ENCODE assay signal across 22 cellular contexts in genomic region chr6:34914358-34914757, GRCh38. TPM values are rescaled to one million over a fixed set of nuclear protein-coding genes. Genes with fewer than 3 reads are reported as not detected.
DNase-seq lines count a peak whose midpoint lies in the region; ATAC-seq, FAIRE-seq and TF ChIP-seq lines count a peak whose summit lies in the region.
"Had no signal": no experiment of that assay in that cellular context is flagged by ENCODE, and none has a peak within 500 bp of the region (broad histone marks: within the 10 kb centered on the region; RNA-seq: fewer than 3 reads in every experiment).

No MANE protein-coding gene starts in this region.

- H3K4me3 Mint-ChIP-seq in natural killer cell treated with Interleukin-12 subunit alpha and Interleukin-12 subunit beta and Interleukin-15 and Interleukin-18, amount 100 ng/mL, for 72 hours = no peak overlapping the region
- H3K4me3 Mint-ChIP-seq: B cell, CD14-positive monocyte had no signal

- H3K9me1 ChIP-seq in endothelial cell of umbilical vein (replicated peaks; ENCODE audit: control insufficient read depth, extremely low read depth, insufficient read depth, low read length) = no peaks in the 10 kb centered on the region

- no peak overlapping the region for H2AFZ ChIP-seq in endothelial cell of umbilical vein (ENCODE audit: low read depth, low read length)

- no peak overlapping the region for H3K4me3 ChIP-seq in left ventricle myocardium inferior
- no peak overlapping the region for H3K4me3 ChIP-seq in right cardiac atrium (ENCODE audit: low read length)
- no peak overlapping the region for H3K4me3 ChIP-seq in RWPE2 (ENCODE audit: severe bottlenecking)
- H3K4me3 ChIP-seq in endothelial cell of umbilical vein (replicated peaks in 1 of 3; ENCODE audit: insufficient read depth in 1 of 3, low read depth in 1 of 3, low read length in 3 of 3) = no peak overlapping the region
- H3K4me3 ChIP-seq in foreskin fibroblast (ENCODE audit: low read depth in 1 of 2, low read length in 2 of 2) = no peak overlapping the region
- H3K4me3 ChIP-seq: HAP-1 had no signal

- POLR2A ChIA-PET in endothelial cell of umbilical vein (lab: Charles Lee) = no interaction called here

- 94% methylated on average over 4 of the region's 4 CpGs for WGBS in right cardiac atrium

- TF ChIP-seq CTCF in left ventricle myocardium inferior (IDR thresholded peaks at IDR 0.05; ENCODE audit: borderline replicate concordance) = no peak
- TF ChIP-seq CTCF in RWPE2 (IDR thresholded peaks at IDR 0.05; ENCODE audit: poor library complexity, severe bottlenecking) = no peak
- TF ChIP-seq CTCF in endothelial cell of umbilical vein (IDR thresholded peaks at IDR 0.05; ENCODE audit: extremely low read depth in 1 of 2, insufficient read depth in 1 of 2, low read depth in 1 of 2, low read length in 2 of 2) = no peak
- no peak for TF ChIP-seq CTCF in foreskin fibroblast (IDR thresholded peaks at IDR 0.05; ENCODE audit: low read depth, low read length)

- H3K36me3 ChIP-seq in left ventricle myocardium inferior = no peaks in the 10 kb centered on the region
- H3K36me3 ChIP-seq in RWPE2 (ENCODE audit: low read depth) = no peaks in the 10 kb centered on the region
- no peaks in the 10 kb centered on the region for H3K36me3 ChIP-seq in endothelial cell of umbilical vein (ENCODE audit: control insufficient read depth in 2 of 2, extremely low read depth in 1 of 2, insufficient read depth in 2 of 2, low read length in 2 of 2)
- H3K36me3 ChIP-seq: HAP-1 had no signal

- dilution Hi-C loops in endothelial cell of umbilical vein (cut with MboI; ENCODE audit: extremely low pct_ligation_motif_present, low sequenced_read_pairs) = no loop called here

- no peak overlapping the region for H3K9ac ChIP-seq in endothelial cell of umbilical vein (replicated peaks; ENCODE audit: extremely low read depth, insufficient read depth, low read length)
- H3K9ac ChIP-seq: KMS-11 had no signal

- H3K9me3 ChIP-seq in left ventricle myocardium inferior (replicated peaks) (no peaks in the 10 kb centered on the region), right cardiac atrium (ENCODE audit: control insufficient read depth, low read length) (no peaks in the 10 kb centered on the region), RWPE2 (ENCODE audit: severe bottlenecking) (no peaks in the 10 kb centered on the region), endothelial cell of umbilical vein (replicated peaks; ENCODE audit: control insufficient read depth, insufficient read depth, low read length) (no peaks in the 10 kb centered on the region)
- H3K9me3 ChIP-seq: HAP-1 had no signal

- peak overlapping the region; percentile 22 for H3K4me2 ChIP-seq in endothelial cell of umbilical vein (ENCODE audit: insufficient read depth, low read length)
- H3K4me2 ChIP-seq: KMS-11 had no signal

- CTCF ChIA-PET in endothelial cell of umbilical vein (lab: Charles Lee) = interaction anchor here (1.2 to 1.7 kb wide), 2 partner anchors 22 to 326 kb away, joined by 3 to 4 read pairs; no protein-coding TSS in a partner anchor

- H3K36me3 Mint-ChIP-seq in natural killer cell treated with Interleukin-12 subunit alpha and Interleukin-12 subunit beta and Interleukin-15 and Interleukin-18, amount 100 ng/mL, for 72 hours = no peaks in the 10 kb centered on the region

- no peaks in the 10 kb centered on the region for H4K20me1 ChIP-seq in endothelial cell of umbilical vein (replicated peaks; ENCODE audit: control insufficient read depth, extremely low read depth, insufficient read depth, low read length)

- no peak overlapping the region for H3K27ac Mint-ChIP-seq in natural killer cell treated with Interleukin-12 subunit alpha and Interleukin-12 subunit beta and Interleukin-15 and Interleukin-18, amount 100 ng/mL, for 72 hours
- H3K27ac Mint-ChIP-seq: B cell had no signal

- TF ChIP-seq POLR2A in endothelial cell of umbilical vein (IDR thresholded peaks at IDR 0.05; ENCODE audit: low read depth, low read length) = no peak

- H3K27me3 Mint-ChIP-seq in natural killer cell treated with Interleukin-12 subunit alpha and Interleukin-12 subunit beta and Interleukin-15 and Interleukin-18, amount 100 ng/mL, for 72 hours = peaks cover 0 to 3% of the 10 kb centered on the region in 2 donors
- H3K27me3 Mint-ChIP-seq: B cell had no signal

- BruUV-seq in endothelial cell of umbilical vein (replicated peaks; lab: Mats Ljungman, UMichigan) = no TSS peak

- H3K27ac ChIP-seq in left ventricle myocardium inferior (replicated peaks) (peak overlapping the region; percentile 11), right cardiac atrium (ENCODE audit: low read length) (no peak overlapping the region), RWPE2 (ENCODE audit: poor library complexity, severe bottlenecking) (peak overlapping the region; percentile 8), endothelial cell of umbilical vein (ENCODE audit: insufficient read depth, low read depth, low read length) (peak overlapping the region; percentile 20)
- H3K27ac ChIP-seq: KMS-11 had no signal

- H3K9me3 Mint-ChIP-seq in natural killer cell treated with Interleukin-12 subunit alpha and Interleukin-12 subunit beta and Interleukin-15 and Interleukin-18, amount 100 ng/mL, for 72 hours = no peaks in the 10 kb centered on the region

- ATAC-seq in right cardiac atrium = no peak
- ATAC-seq in RWPE2 (ENCODE audit: low read depth) = no peak
- ATAC-seq in natural killer cell treated with Interleukin-12 subunit alpha and Interleukin-12 subunit beta and Interleukin-15 and Interleukin-18, amount 100 ng/mL, for 72 hours = no peak
- ATAC-seq in HG02610 (IDR thresholded peaks at IDR 0.05; ENCODE audit: unreplicated experiment) = no peak

- H3K4me1 ChIP-seq in left ventricle myocardium inferior (peaks cover 71% of the 10 kb centered on the region), right cardiac atrium (ENCODE audit: control insufficient read depth, insufficient read depth, low read length) (peaks cover 27% of the 10 kb centered on the region), RWPE2 (ENCODE audit: insufficient read depth, poor library complexity, severe bottlenecking) (peaks cover 16% of the 10 kb centered on the region), endothelial cell of umbilical vein (ENCODE audit: control insufficient read depth, extremely low read depth, insufficient read depth, low read length) (peaks cover 25% of the 10 kb centered on the region)

- DNase-seq in left ventricle myocardium inferior (no peak), right cardiac atrium (no peak), RWPE2 (ENCODE audit: low spot score) (no peak), endothelial cell of umbilical vein (ENCODE audit: low read depth, low spot score) (peak; percentile 12), iPS-NIHi7 (ENCODE audit: extremely low spot score) (no peak), foreskin fibroblast (no peak)
- no peak for DNase-seq in natural killer cell treated with Interleukin-12 subunit alpha and Interleukin-12 subunit beta and Interleukin-15 and Interleukin-18, amount 100 ng/mL, for 72 hours (ENCODE audit: low spot score)
- DNase-seq: DMS53, NCI-H1105 treated with DMSO at 0.1 percent for 48 hours, NCI-H2081, NCI-H2171, NCI-H345, NCI-H526 treated with DMSO at 0.1 percent for 48 hours, OCI-M1, Right ventricle myocardium superior had no signal

- peaks cover 32 to 35% of the 10 kb centered on the region in 2 donors for H3K4me1 Mint-ChIP-seq in natural killer cell treated with Interleukin-12 subunit alpha and Interleukin-12 subunit beta and Interleukin-15 and Interleukin-18, amount 100 ng/mL, for 72 hours (ENCODE audit: low read depth in 2 of 2)

- intact Hi-C loops in left ventricle myocardium inferior (cut with micrococcal nuclease) (no loop called here), right cardiac atrium (cut with DNase I) (no loop called here), endothelial cell of umbilical vein (cut with micrococcal nuclease) (no loop called here)

- H3K79me2 ChIP-seq in endothelial cell of umbilical vein (ENCODE audit: control insufficient read depth, insufficient read depth, low read length) = peaks cover 5% of the 10 kb centered on the region

- H3K27me3 ChIP-seq in left ventricle myocardium inferior (ENCODE audit: low read depth) (no peaks in the 10 kb centered on the region), right cardiac atrium (ENCODE audit: control insufficient read depth, insufficient read depth) (no peaks in the 10 kb centered on the region), RWPE2 (ENCODE audit: insufficient read depth, poor library complexity, severe bottlenecking) (no peaks in the 10 kb centered on the region), endothelial cell of umbilical vein (ENCODE audit: control insufficient read depth in 2 of 2, insufficient read depth in 2 of 2, low read length in 2 of 2) (no peaks in the 10 kb centered on the region)

- FAIRE-seq in endothelial cell of umbilical vein (lab: Jason Lieb, UNC) = no peak
- FAIRE-seq: GM12891, HTR-8/SVneo had no signal

TF ChIP-seq in endothelial cell of umbilical vein, 7 proteins besides CTCF, POLR2A, EP300 and RAD21 (continues in another document):
- no peak for TF ChIP-seq MYC (IDR thresholded peaks at IDR 0.05; ENCODE audit: low read depth, low read length)

RNA-seq across cellular contexts. Expression of gene ANKS1A, which starts 25.3 kb away (rescaled TPM):
- total RNA-seq in left ventricle myocardium inferior (33.5 TPM), right cardiac atrium (10 to 100 TPM; 26.1 to 28.5 (median 27.1) TPM), endothelial cell of umbilical vein (20.7 and 26.1 TPM in 2 replicates)
- polyA plus RNA-seq in right cardiac atrium (11.5 TPM), endothelial cell of umbilical vein (6.7 and 8.9 TPM in 2 replicates)
- polyA plus RNA-seq in endothelial cell of umbilical vein (2011; cell fraction: cytosol; rRNA removed) = 8.6 TPM in 2 replicates
- polyA plus RNA-seq in endothelial cell of umbilical vein (2011; cell fraction: nucleus; rRNA removed) = 22.9 and 28.3 TPM in 2 replicates
- 11.1 and 12.4 TPM in 2 replicates for polyA plus RNA-seq in endothelial cell of umbilical vein (2012)
- 20.1 and 20.9 TPM in 2 replicates for polyA minus RNA-seq in endothelial cell of umbilical vein
- polyA minus RNA-seq in endothelial cell of umbilical vein (2011; cell fraction: cytosol; rRNA and poly(A)+ RNA removed) = 5.5 TPM
- polyA minus RNA-seq in endothelial cell of umbilical vein (2011; cell fraction: nucleus; rRNA and poly(A)+ RNA removed) = 21.1 and 22.3 TPM in 2 replicates
- total RNA-seq in natural killer cell treated with Interleukin-12 subunit alpha and Interleukin-12 subunit beta and Interleukin-15 and Interleukin-18, amount 100 ng/mL, for 72 hours = 10 to 100 TPM; 12.2 to 15.0 TPM

RNA-seq across cellular contexts. Expression of gene TAF11, which starts 26.5 kb away (rescaled TPM):
- 18.1 TPM for total RNA-seq in left ventricle myocardium inferior
- 10 to 100 TPM; 18.0 to 23.0 (median 19.3) TPM for total RNA-seq in right cardiac atrium
- 25.1 TPM for polyA plus RNA-seq in right cardiac atrium
- total RNA-seq in endothelial cell of umbilical vein = 37.1 and 41.0 TPM in 2 replicates
- 25.2 and 30.7 TPM in 2 replicates for polyA plus RNA-seq in endothelial cell of umbilical vein
- polyA plus RNA-seq in endothelial cell of umbilical vein (2011; cell fraction: cytosol; rRNA removed) = 33.3 and 34.6 TPM in 2 replicates
- 29.5 and 43.9 TPM in 2 replicates for polyA plus RNA-seq in endothelial cell of umbilical vein (2011; cell fraction: nucleus; rRNA removed)
- polyA plus RNA-seq in endothelial cell of umbilical vein (2012) = 30.0 and 44.2 TPM in 2 replicates
- polyA minus RNA-seq in endothelial cell of umbilical vein = 17.3 and 17.9 TPM in 2 replicates
- 10.0 TPM for polyA minus RNA-seq in endothelial cell of umbilical vein (2011; cell fraction: cytosol; rRNA and poly(A)+ RNA removed)
- 10.8 and 11.8 TPM in 2 replicates for polyA minus RNA-seq in endothelial cell of umbilical vein (2011; cell fraction: nucleus; rRNA and poly(A)+ RNA removed)
- 10 to 100 TPM; 32.8 to 38.9 TPM for total RNA-seq in natural killer cell treated with Interleukin-12 subunit alpha and Interleukin-12 subunit beta and Interleukin-15 and Interleukin-18, amount 100 ng/mL, for 72 hours
